In the genomic region with DNA sequence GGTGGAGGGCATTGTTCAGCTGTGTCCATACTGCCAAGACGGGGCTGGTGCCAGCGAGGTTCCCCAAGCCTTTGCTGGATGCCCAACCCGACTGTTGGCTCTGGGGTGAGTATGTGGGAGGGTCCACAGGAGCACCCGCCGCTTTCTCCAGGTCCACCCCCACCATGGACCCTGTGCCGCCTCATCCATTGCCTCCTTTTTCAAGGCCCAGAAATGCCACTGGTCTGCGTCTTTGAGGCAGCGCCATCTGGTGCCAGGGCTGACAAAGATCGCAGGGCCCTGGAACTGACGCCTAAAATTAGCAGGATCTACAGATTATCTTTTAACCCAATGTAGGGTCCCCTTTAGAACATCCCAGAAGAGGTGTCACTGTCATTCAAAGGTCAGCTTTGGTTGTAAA, we compare ENCODE assay signal across 8 cellular contexts. TPM values are rescaled to one million over a fixed set of nuclear protein-coding genes. Genes with fewer than 3 reads are reported as not detected.
DNase-seq lines count a peak whose midpoint lies in the region; TF ChIP-seq lines count a peak whose summit lies in the region.

No MANE protein-coding gene starts in this region.

- no peak overlapping the region for H2BK5ac ChIP-seq in mesendoderm (ENCODE audit: low read length)

- no peak overlapping the region for H4K5ac ChIP-seq in mesendoderm (ENCODE audit: low read length)

- 16 to 31% methylated on average over 2 to 4 of the region's 10 CpGs for WGBS in esophagus squamous epithelium, 2 donors
- WGBS in stomach, 5 donors, result 29 to 48% (median 39%) methylated on average over 5 to 10 of the region's 10 CpGs
- no CpG with 5 or more reads among the region's 10 CpGs for WGBS in mesendoderm (ENCODE audit: extremely low coverage, insufficient coverage, low lambda C conversion rate)

- DNase-seq in NCI-H2196 (lab: John Stamatoyannopoulos, UW; ENCODE audit: unreplicated experiment), result peak; percentile 6
- no peak for DNase-seq in NCI-H2196 treated with DMSO at 0.1 percent for 48 hours (lab: John Stamatoyannopoulos, UW; ENCODE audit: unreplicated experiment)
- DNase-seq in RPMI8226, result peak; percentile 57
- no peak for DNase-seq in esophagus squamous epithelium (lab: John Stamatoyannopoulos, UW)
- DNase-seq in stomach, result peak; percentile 65
- DNase-seq in activated CD4-positive, CD25-positive, alpha-beta regulatory T cell treated with anti-CD3 and anti-CD28 coated beads, Interleukin-2, amount 50 U/mL, for 72 hours, result no peak
- no peak for DNase-seq in mesendoderm
- DNase-seq in activated CD8-positive, alpha-beta memory T cell treated with anti-CD3 and anti-CD28 coated beads for 24 hours, result no peak

- H3K9me3 ChIP-seq in esophagus squamous epithelium (no peaks in the 10 kb centered on the region), stomach (no peaks in the 10 kb centered on the region)

- H3K36me3 ChIP-seq in esophagus squamous epithelium, result peaks cover 0 to 7% (median 3%) of the 10 kb centered on the region in 3 donors
- H3K36me3 ChIP-seq in stomach, result no peaks in the 10 kb centered on the region
- no peaks in the 10 kb centered on the region for H3K36me3 ChIP-seq in mesendoderm (ENCODE audit: control insufficient read depth, insufficient read depth, low read length)

- no peak overlapping the region for H4K8ac ChIP-seq in mesendoderm (ENCODE audit: low read depth, low read length)

- TF ChIP-seq CTCF in esophagus squamous epithelium (IDR thresholded peaks at IDR 0.05) (peak; percentile 25 to 69 (median 60)), stomach (IDR thresholded peaks at IDR 0.05) (peak in 4 of 7 experiments; percentile 29 to 75 (median 44))

- H3K27me3 ChIP-seq in esophagus squamous epithelium (no peaks in the 10 kb centered on the region), stomach (no peaks in the 10 kb centered on the region), mesendoderm (ENCODE audit: insufficient read depth, low read length, poor library complexity) (peaks cover 50% of the 10 kb centered on the region)

- intact Hi-C loops in esophagus squamous epithelium (cut with DNase I) (no loop called here), stomach (cut with DNase I; ENCODE audit: low total_unique reads) (loop anchor here (5.0 kb wide), 1 partner anchor 33 kb away; a partner anchor contains a TSS)

- no peak overlapping the region for H2BK15ac ChIP-seq in mesendoderm (replicated peaks; ENCODE audit: low read depth)

- TF ChIP-seq EP300 in stomach (IDR thresholded peaks at IDR 0.05), result no peak

- no peak overlapping the region for H3K23ac ChIP-seq in mesendoderm (ENCODE audit: low read length)

- H3K9ac ChIP-seq in mesendoderm (ENCODE audit: low read length), result no peak overlapping the region

- H3K18ac ChIP-seq in mesendoderm (ENCODE audit: low read length), result no peak overlapping the region

- H2AK5ac ChIP-seq in mesendoderm (ENCODE audit: low read length), result no peak overlapping the region

- H3K79me1 ChIP-seq in mesendoderm (ENCODE audit: low read length), result no peaks in the 10 kb centered on the region

- no peak for TF ChIP-seq POLR2A in esophagus squamous epithelium (IDR thresholded peaks at IDR 0.05)
- no peak for TF ChIP-seq POLR2A in stomach (IDR thresholded peaks at IDR 0.05)

- H3K4me3 ChIP-seq in esophagus squamous epithelium, result peak overlapping the region in 2 of 4 donors; percentile 1 to 16
- H3K4me3 ChIP-seq in stomach, result peak overlapping the region in 1 of 4 donors; percentile 13
- no peak overlapping the region for H3K4me3 ChIP-seq in mesendoderm (ENCODE audit: low read length)

- H3K4me1 ChIP-seq in esophagus squamous epithelium, result peaks cover 63 to 100% (median 86%) of the 10 kb centered on the region in 3 donors
- H3K4me1 ChIP-seq in stomach, result peaks cover 89 to 100% (median 96%) of the 10 kb centered on the region in 4 donors
- H3K4me1 ChIP-seq in mesendoderm (ENCODE audit: control insufficient read depth, low read depth, low read length), result no peaks in the 10 kb centered on the region

- H3K27ac ChIP-seq in esophagus squamous epithelium (peak overlapping the region; percentile 69 to 98 (median 90)), stomach (peak overlapping the region; percentile 15 to 88 (median 41)), mesendoderm (ENCODE audit: low read depth, low read length) (no peak overlapping the region)

- H3K79me2 ChIP-seq in mesendoderm (ENCODE audit: control insufficient read depth, insufficient read depth, low read length), result no peaks in the 10 kb centered on the region

- no peak overlapping the region for H3K56ac ChIP-seq in mesendoderm (ENCODE audit: low read length)

- H3K4me2 ChIP-seq in mesendoderm (ENCODE audit: low read length), result no peak overlapping the region

- no peak overlapping the region for H3K4ac ChIP-seq in mesendoderm (ENCODE audit: low read depth, low read length)

- no peak overlapping the region for H2BK120ac ChIP-seq in mesendoderm (ENCODE audit: low read depth, low read length)

RNA-seq across cellular contexts. Expression of a gene that starts 34.6 kb away (rescaled TPM):
- total RNA-seq in esophagus squamous epithelium, result 10 to 100 TPM; 32.3 to 81.2 (median 51.6) TPM
- total RNA-seq in stomach, result 100 to 1,000 TPM in 1 of 5 donors, 10 to 100 TPM in 4; 14.0 to 183 (median 63.3) TPM
- polyA plus RNA-seq in stomach, result 10 to 100 TPM; 11.5 to 45.0 (median 30.2) TPM
- polyA plus RNA-seq in mesendoderm (2013, experiment 1 of 2), result 0.07 TPM
- polyA plus RNA-seq in mesendoderm (2013, experiment 2 of 2), result 0.10 TPM

Comparison
In these comparisons a context has a peak if more than half of its experiments do, and no peak if none do; other contexts are left out.
1. DNase-seq: peak in NCI-H2196 (single experiment), RPMI8226 (single experiment) and stomach (single experiment); none in NCI-H2196 treated with DMSO at 0.1 percent for 48 hours (single experiment), esophagus squamous epithelium (single experiment), activated CD4-positive, CD25-positive, alpha-beta regulatory T cell treated with anti-CD3 and anti-CD28 coated beads, Interleukin-2, amount 50 U/mL, for 72 hours (single experiment), mesendoderm (single experiment) and activated CD8-positive, alpha-beta memory T cell treated with anti-CD3 and anti-CD28 coated beads for 24 hours (single experiment).